In the genomic region with DNA sequence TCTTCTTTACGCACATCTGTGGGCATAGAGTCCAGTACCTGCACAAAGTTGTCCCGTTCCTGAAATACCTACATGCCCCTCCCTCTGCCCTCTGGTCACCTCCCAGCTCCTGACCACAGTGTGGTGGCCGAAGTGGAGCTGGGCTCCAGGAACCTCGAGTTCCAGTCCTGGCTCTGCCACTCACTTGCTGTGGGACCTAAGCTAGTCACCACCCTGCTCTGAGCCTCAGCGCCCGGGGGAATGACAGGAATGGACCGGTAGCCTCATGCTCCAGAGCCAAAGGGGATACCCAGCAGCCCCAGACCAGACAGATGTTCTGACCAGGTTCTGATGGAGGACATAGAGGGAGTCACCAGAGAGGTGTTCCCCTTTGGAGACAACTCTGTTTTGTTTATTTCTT, we compare ENCODE assay signal across 30 cellular contexts. TPM values are rescaled to one million over a fixed set of nuclear protein-coding genes. Genes with fewer than 3 reads are reported as not detected.
DNase-seq lines count a peak whose midpoint lies in the region; ATAC-seq, FAIRE-seq and TF ChIP-seq lines count a peak whose summit lies in the region.
"Had no signal": no experiment of that assay in that cellular context is flagged by ENCODE, and none has a peak within 500 bp of the region (broad histone marks: within the 10 kb centered on the region; RNA-seq: fewer than 3 reads in every experiment).

No MANE protein-coding gene starts in this region.

- DNase-seq in MCF 10A (ENCODE audit: unreplicated experiment) (no peak), breast epithelium (ENCODE audit: low spot score in 2 of 2) (no peak), coronary artery (ENCODE audit: low spot score) (no peak), myocyte (ENCODE audit: low read depth) (peak; percentile 48), urothelium cell line (ENCODE audit: low spot score) (no peak), endothelial cell (ENCODE audit: low spot score) (no peak)
- no peak for DNase-seq in NK-92 treated with Interleukin-12 subunit alpha and Interleukin-12 subunit beta, amount 100 ng/mL, for 24 hours (lab: John Stamatoyannopoulos, UW)
- DNase-seq: BE2C; GF-D8; left colon; midbrain; NCI-H1048; NCI-H1930; NCI-H69; nephron progenitor cell; stimulated activated CD4-positive, alpha-beta T cell treated with anti-CD3 and anti-CD28 coated beads, Interleukin-15, amount 100 ng/mL, for 24 hours; transverse colon had no signal

- H3K27me3 ChIP-seq in breast epithelium, result no peaks in the 10 kb centered on the region
- H3K27me3 ChIP-seq: BE2C, cardiac muscle cell, transverse colon had no signal

- peak overlapping the region in 1 of 2 donors; percentile 82 for H3K27ac ChIP-seq in breast epithelium
- peak overlapping the region; percentile 61 to 92 for H3K27ac ChIP-seq in coronary artery
- H3K27ac ChIP-seq: cardiac muscle cell, HL-60, parathyroid adenoma, transverse colon had no signal

- H3K9me3 Mint-ChIP-seq in MCF 10A (ENCODE audit: unreplicated experiment) (no peaks in the 10 kb centered on the region), endothelial cell (ENCODE audit: unreplicated experiment) (no peaks in the 10 kb centered on the region)
- H3K9me3 Mint-ChIP-seq: activated naive CD4-positive, alpha-beta T cell treated with anti-CD3 and anti-CD28 coated beads, Interleukin-2, amount 50 U/mL, for 24 hours; activated T-helper 1 cell treated with anti-CD3 and anti-CD28 coated beads, Interleukin-12 subunit alpha, Interleukin-12 subunit beta, Interleukin-2, Interleukin-4 antibody, amounts not matched to agents 30 ng/mL and 10 ng/mL and 1 ng/mL, durations not matched to agents 14 hours and 24 hours and 36 hours; dendritic cell treated with granulocyte-macrophage colony-stimulating factor and Interleukin-4, amounts not matched to agents 40 ng/mL and 50 ng/mL, for 4 days; nephron progenitor cell; stimulated activated naive CD8-positive, alpha-beta T cell treated with anti-CD3 and anti-CD28 coated beads, Interleukin-15, Interleukin-2, amounts not matched to agents 100 ng/mL and 50 ng/mL, for 24 hours had no signal

- H3K36me3 ChIP-seq in breast epithelium, result no peaks in the 10 kb centered on the region
- H3K36me3 ChIP-seq: BE2C, cardiac muscle cell, HAP-1, transverse colon had no signal

- peak; percentile 78 for FAIRE-seq in urothelium cell line (lab: Jason Lieb, UNC)
- FAIRE-seq: HepG2 had no signal

- H3K27me3 Mint-ChIP-seq in MCF 10A (ENCODE audit: insufficient read depth, unreplicated experiment) (no peaks in the 10 kb centered on the region), endothelial cell (ENCODE audit: unreplicated experiment) (peaks cover 9% of the 10 kb centered on the region)

- CTCF ChIA-PET in MCF 10A (lab: Yijun Ruan, JAX), result interaction anchor here (0.6 to 5.6 kb wide), 10 partner anchors 8 to 217 kb away, joined by 3 to 72 read pairs (median 4); a partner anchor contains a TSS

- H3K27ac Mint-ChIP-seq in MCF 10A (ENCODE audit: low read depth, unreplicated experiment), result peak overlapping the region; percentile 84
- no peak overlapping the region for H3K27ac Mint-ChIP-seq in endothelial cell (ENCODE audit: unreplicated experiment)
- H3K27ac Mint-ChIP-seq: activated naive CD4-positive, alpha-beta T cell treated with anti-CD3 and anti-CD28 coated beads, Interleukin-2, amount 50 U/mL, for 24 hours; activated T-helper 1 cell treated with anti-CD3 and anti-CD28 coated beads, Interleukin-12 subunit alpha, Interleukin-12 subunit beta, Interleukin-2, Interleukin-4 antibody, amounts not matched to agents 30 ng/mL and 10 ng/mL and 1 ng/mL, durations not matched to agents 14 hours and 24 hours and 36 hours; dendritic cell treated with granulocyte-macrophage colony-stimulating factor and Interleukin-4, amounts not matched to agents 40 ng/mL and 50 ng/mL, for 4 days; nephron progenitor cell; stimulated activated naive CD8-positive, alpha-beta T cell treated with anti-CD3 and anti-CD28 coated beads, Interleukin-15, Interleukin-2, amounts not matched to agents 100 ng/mL and 50 ng/mL, for 24 hours; WTC11 had no signal

- H3K4me3 Mint-ChIP-seq in MCF 10A (ENCODE audit: unreplicated experiment) (peak overlapping the region; percentile 82), endothelial cell (ENCODE audit: unreplicated experiment) (no peak overlapping the region)
- H3K4me3 Mint-ChIP-seq: activated naive CD4-positive, alpha-beta T cell treated with anti-CD3 and anti-CD28 coated beads, Interleukin-2, amount 50 U/mL, for 24 hours; activated T-helper 1 cell treated with anti-CD3 and anti-CD28 coated beads, Interleukin-12 subunit alpha, Interleukin-12 subunit beta, Interleukin-2, Interleukin-4 antibody, amounts not matched to agents 30 ng/mL and 10 ng/mL and 1 ng/mL, durations not matched to agents 14 hours and 24 hours and 36 hours; dendritic cell treated with granulocyte-macrophage colony-stimulating factor and Interleukin-4, amounts not matched to agents 40 ng/mL and 50 ng/mL, for 4 days; stimulated activated naive CD8-positive, alpha-beta T cell treated with anti-CD3 and anti-CD28 coated beads, Interleukin-15, Interleukin-2, amounts not matched to agents 100 ng/mL and 50 ng/mL, for 24 hours; WTC11 had no signal

- H3K4me3 ChIP-seq in breast epithelium (no peak overlapping the region), coronary artery (no peak overlapping the region)
- H3K4me3 ChIP-seq: cardiac muscle cell, HAP-1, transverse colon had no signal

- POLR2A ChIA-PET in MCF 10A (lab: Yijun Ruan, JAX), result interaction anchor here (0.5 to 15.8 kb wide), 8 partner anchors 16 to 320 kb away, joined by 3 to 329 read pairs (median 14); a partner anchor contains a TSS

- H3K4me1 ChIP-seq in breast epithelium, result peaks cover 10 to 14% of the 10 kb centered on the region in 2 donors
- H3K4me1 ChIP-seq: BE2C, HAP-1, parathyroid adenoma had no signal

- H3K36me3 Mint-ChIP-seq in MCF 10A (ENCODE audit: insufficient read depth, unreplicated experiment), result no peaks in the 10 kb centered on the region
- no peaks in the 10 kb centered on the region for H3K36me3 Mint-ChIP-seq in endothelial cell (ENCODE audit: low read depth, unreplicated experiment)
- H3K36me3 Mint-ChIP-seq: activated naive CD4-positive, alpha-beta T cell treated with anti-CD3 and anti-CD28 coated beads, Interleukin-2, amount 50 U/mL, for 24 hours; WTC11 had no signal

- BruUV-seq in MCF 10A (replicated peaks; lab: Mats Ljungman, UMichigan), result no TSS peak

- ATAC-seq in GM18502 (IDR thresholded peaks at IDR 0.05; ENCODE audit: poor library complexity, unreplicated experiment), result no peak
- ATAC-seq: HepG2, left colon had no signal

- TF ChIP-seq CTCF in MCF 10A (IDR thresholded peaks at IDR 0.05; ENCODE audit: unreplicated experiment) (no peak), breast epithelium (IDR thresholded peaks at IDR 0.05) (no peak), coronary artery (IDR thresholded peaks at IDR 0.05) (no peak), endothelial cell (IDR thresholded peaks at IDR 0.05; ENCODE audit: unreplicated experiment) (no peak)

- H3K4me1 Mint-ChIP-seq in MCF 10A (ENCODE audit: insufficient read depth, unreplicated experiment), result peaks cover 25% of the 10 kb centered on the region
- H3K4me1 Mint-ChIP-seq in endothelial cell (ENCODE audit: unreplicated experiment), result peaks cover 9% of the 10 kb centered on the region

- no peak for TF ChIP-seq POLR2A in breast epithelium (IDR thresholded peaks at IDR 0.05)

- H3K9me3 ChIP-seq in breast epithelium, result no peaks in the 10 kb centered on the region
- H3K9me3 ChIP-seq: BE2C, HAP-1, transverse colon had no signal

- intact Hi-C loops in MCF 10A (cut with micrococcal nuclease), result no loop called here
- intact Hi-C loops in breast epithelium (cut with DNase I; ENCODE audit: low total_unique reads), result loop anchor here (5.0 kb wide), 1 partner anchor 33 kb away; no protein-coding TSS in a partner anchor

RNA-seq across cellular contexts. Expression of a gene that starts 26.7 kb away (rescaled TPM):
- total RNA-seq in MCF 10A (2022) (588 and 717 TPM in 2 replicates), breast epithelium (10 to 100 TPM; 10.6 to 67.6 (median 48.5) TPM), myocyte (264 and 289 TPM in 2 replicates), endothelial cell (ENCODE audit: unreplicated experiment) (5.0 TPM)
- polyA plus RNA-seq in myocyte (2012), result 485 TPM

RNA-seq across cellular contexts. Expression of a gene that starts 34.2 kb away (rescaled TPM):
- not detected in 2 replicates for total RNA-seq in MCF 10A (2022)
- total RNA-seq in breast epithelium, result under 1 TPM in 2 of 3 donors, not detected in 1; 0.44 to 0.98 TPM
- total RNA-seq in myocyte, result 0.13 and 1.1 TPM in 2 replicates
- 0.05 TPM for polyA plus RNA-seq in myocyte (2012)
- 0.13 TPM for total RNA-seq in endothelial cell (ENCODE audit: unreplicated experiment)
- total RNA-seq: A172; activated T-helper 1 cell treated with anti-CD3 and anti-CD28 coated beads, Interleukin-12 subunit alpha, Interleukin-12 subunit beta, Interleukin-2, Interleukin-4 antibody, amounts not matched to agents 30 ng/mL and 10 ng/mL and 1 ng/mL, durations not matched to agents 14 hours and 24 hours and 36 hours; fibroblast of lung; HepG2; left colon; transverse colon had no signal
- polyA plus RNA-seq: fibroblast of lung had no signal
